ENCODE assay signal across 12 cellular contexts in the genomic region with DNA sequence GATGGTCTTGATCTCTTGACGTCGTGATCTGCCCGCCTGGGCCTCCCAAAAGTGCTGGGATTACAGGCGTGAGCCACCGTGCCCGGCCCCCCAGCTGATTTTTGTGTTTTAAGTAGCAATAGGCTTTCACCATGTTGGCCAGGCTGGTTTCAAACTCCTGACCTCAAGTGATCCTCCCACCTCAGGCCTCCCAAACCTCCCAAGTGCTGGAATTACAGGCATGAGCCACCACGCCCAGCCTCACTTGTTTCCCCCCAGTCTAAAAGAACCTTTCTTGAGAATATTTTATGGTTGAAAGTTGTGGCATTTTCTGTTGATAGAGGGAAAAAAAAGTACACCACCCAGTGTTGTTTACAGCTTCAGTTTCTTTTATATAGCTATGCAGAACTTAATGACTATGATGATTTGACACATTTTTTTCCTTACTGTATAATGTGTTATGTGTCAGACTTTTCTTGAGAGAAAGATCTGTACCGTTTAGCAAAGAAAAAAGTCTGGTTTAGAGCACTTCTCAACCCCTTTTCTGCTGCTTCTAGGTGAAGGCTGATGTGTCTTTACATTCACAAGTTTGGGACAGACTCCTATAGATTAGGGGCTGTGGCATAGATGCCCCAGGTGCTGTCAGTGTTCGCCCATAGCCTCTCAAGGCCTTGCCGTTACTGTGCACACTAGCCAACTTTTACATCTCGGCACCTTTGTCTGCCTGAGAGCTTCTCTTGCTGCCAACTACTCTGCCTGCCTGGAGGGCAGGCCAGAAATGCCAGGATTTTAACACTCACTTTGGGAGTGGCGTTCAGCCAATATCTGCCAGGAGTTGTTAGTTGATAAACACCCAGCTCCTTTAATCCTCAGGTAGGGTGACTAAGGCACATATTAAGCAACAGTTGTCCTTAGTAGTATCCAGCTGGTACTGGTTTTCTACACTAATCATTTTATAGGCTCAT. TPM values are rescaled to one million over a fixed set of nuclear protein-coding genes. Genes with fewer than 3 reads are reported as not detected.
A peak's percentile ranks its signal among the peaks of the same experiment; 100 is the strongest.
DNase-seq lines count a peak whose midpoint lies in the region; ATAC-seq and TF ChIP-seq lines count a peak whose summit lies in the region.
"Had no signal": no experiment of that assay in that cellular context is flagged by ENCODE, and none has a peak within 500 bp of the region (broad histone marks: within the 10 kb centered on the region; RNA-seq: fewer than 3 reads in every experiment).

No MANE protein-coding gene starts in this region.

- POLR2A ChIA-PET in HEK293T (lab: Yijun Ruan, JAX), result no interaction called here

- TF ChIP-seq CTCF in epithelial cell of esophagus (IDR thresholded peaks at IDR 0.05; ENCODE audit: insufficient read depth, low read depth, low read length, missing control alignments), result no peak

- H3K4me3 ChIP-seq in epithelial cell of esophagus (ENCODE audit: low read length), result no peak overlapping the region
- H3K4me3 ChIP-seq: gastroesophageal sphincter had no signal

- DNase-seq in H4 (ENCODE audit: low spot score), result peak; percentile 83
- DNase-seq in NCI-H2029 treated with DMSO at 0.1 percent for 48 hours (lab: John Stamatoyannopoulos, UW), result peak; percentile 29
- peak; percentile 99 for DNase-seq in epithelial cell of esophagus (ENCODE audit: low read depth)
- DNase-seq in myocyte (ENCODE audit: low read depth), result peak; percentile 20
- no peak for DNase-seq in HEK293T (ENCODE audit: extremely low spot score)
- DNase-seq in NK-92 (lab: John Stamatoyannopoulos, UW; ENCODE audit: unreplicated experiment), result no peak
- no peak for DNase-seq in NCI-H748 (lab: John Stamatoyannopoulos, UW; ENCODE audit: unreplicated experiment)
- DNase-seq: naive B cell; NCI-H2081 treated with DMSO at 0.1 percent for 48 hours; stimulated activated CD4-positive, alpha-beta T cell treated with anti-CD3 and anti-CD28 coated beads, Interleukin-15, amount 100 ng/mL, for 24 hours had no signal

- ATAC-seq in activated CD4-positive, CD25-positive, alpha-beta regulatory T cell treated with anti-CD3 and anti-CD28 coated beads, Interleukin-2, amount 50 U/mL, for 24 hours, result no peak
- ATAC-seq: gastroesophageal sphincter had no signal

- CTCF ChIA-PET in HEK293T (lab: Yijun Ruan, JAX), result no interaction called here

TF ChIP-seq in HEK293T, 16 proteins besides CTCF, POLR2A, EP300 and RAD21:
- TF ChIP-seq FOXA1 (IDR thresholded peaks at IDR 0.05) (no peak), TARDBP (IDR thresholded peaks at IDR 0.05) (no peak), HDGF (IDR thresholded peaks at IDR 0.05; ENCODE audit: borderline replicate concordance) (no peak), CTBP1 (IDR thresholded peaks at IDR 0.05; ENCODE audit: borderline replicate concordance) (no peak), SUZ12 (IDR thresholded peaks at IDR 0.05) (no peak), FOXM1 (IDR thresholded peaks at IDR 0.05; ENCODE audit: borderline replicate concordance) (no peak), ZNF384 (IDR thresholded peaks at IDR 0.05) (no peak), LEF1 (IDR thresholded peaks at IDR 0.05; ENCODE audit: borderline replicate concordance) (no peak), ELF4 (IDR thresholded peaks at IDR 0.05) (no peak), BHLHE40 (IDR thresholded peaks at IDR 0.05; ENCODE audit: borderline replicate concordance) (no peak), L3MBTL2 (conservative IDR thresholded peaks at IDR 0.05) (no peak), FOXK2 (IDR thresholded peaks at IDR 0.05) (no peak), ARNT (IDR thresholded peaks at IDR 0.05) (no peak), SP1 (IDR thresholded peaks at IDR 0.05) (no peak), NFRKB (IDR thresholded peaks at IDR 0.05) (no peak)
- TF ChIP-seq, protein P1, sequence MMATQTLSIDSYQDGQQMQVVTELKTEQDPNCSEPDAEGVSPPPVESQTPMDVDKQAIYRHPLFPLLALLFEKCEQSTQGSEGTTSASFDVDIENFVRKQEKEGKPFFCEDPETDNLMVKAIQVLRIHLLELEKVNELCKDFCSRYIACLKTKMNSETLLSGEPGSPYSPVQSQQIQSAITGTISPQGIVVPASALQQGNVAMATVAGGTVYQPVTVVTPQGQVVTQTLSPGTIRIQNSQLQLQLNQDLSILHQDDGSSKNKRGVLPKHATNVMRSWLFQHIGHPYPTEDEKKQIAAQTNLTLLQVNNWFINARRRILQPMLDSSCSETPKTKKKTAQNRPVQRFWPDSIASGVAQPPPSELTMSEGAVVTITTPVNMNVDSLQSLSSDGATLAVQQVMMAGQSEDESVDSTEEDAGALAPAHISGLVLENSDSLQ (IDR thresholded peaks at IDR 0.05), result no peak

RNA-seq across cellular contexts. Expression of a gene that starts 33.0 kb away (rescaled TPM):
- not detected in 2 replicates for total RNA-seq in H4 (2014; rRNA removed; shearing (Covaris generic))
- not detected in 2 replicates for total RNA-seq in myocyte
- 1.6 TPM for polyA plus RNA-seq in myocyte (2012)

RNA-seq across cellular contexts. Expression of a gene that starts 47.6 kb away (rescaled TPM):
- total RNA-seq in H4 (2014; rRNA removed; shearing (Covaris generic)), result 28.9 and 36.5 TPM in 2 replicates
- 30.8 and 33.9 TPM in 2 replicates for total RNA-seq in myocyte
- 22.3 TPM for polyA plus RNA-seq in myocyte (2012)

Comparison
In these comparisons a context has a peak if more than half of its experiments do, and no peak if none do; other contexts are left out.
1. DNase-seq: peak in H4 (single experiment), NCI-H2029 treated with DMSO at 0.1 percent for 48 hours (single experiment), epithelial cell of esophagus (single experiment) and myocyte (single experiment); none in HEK293T (single experiment), NK-92 (single experiment) and NCI-H748 (single experiment).